8 cellular contexts compared by ENCODE assay signal in the genomic region with DNA sequence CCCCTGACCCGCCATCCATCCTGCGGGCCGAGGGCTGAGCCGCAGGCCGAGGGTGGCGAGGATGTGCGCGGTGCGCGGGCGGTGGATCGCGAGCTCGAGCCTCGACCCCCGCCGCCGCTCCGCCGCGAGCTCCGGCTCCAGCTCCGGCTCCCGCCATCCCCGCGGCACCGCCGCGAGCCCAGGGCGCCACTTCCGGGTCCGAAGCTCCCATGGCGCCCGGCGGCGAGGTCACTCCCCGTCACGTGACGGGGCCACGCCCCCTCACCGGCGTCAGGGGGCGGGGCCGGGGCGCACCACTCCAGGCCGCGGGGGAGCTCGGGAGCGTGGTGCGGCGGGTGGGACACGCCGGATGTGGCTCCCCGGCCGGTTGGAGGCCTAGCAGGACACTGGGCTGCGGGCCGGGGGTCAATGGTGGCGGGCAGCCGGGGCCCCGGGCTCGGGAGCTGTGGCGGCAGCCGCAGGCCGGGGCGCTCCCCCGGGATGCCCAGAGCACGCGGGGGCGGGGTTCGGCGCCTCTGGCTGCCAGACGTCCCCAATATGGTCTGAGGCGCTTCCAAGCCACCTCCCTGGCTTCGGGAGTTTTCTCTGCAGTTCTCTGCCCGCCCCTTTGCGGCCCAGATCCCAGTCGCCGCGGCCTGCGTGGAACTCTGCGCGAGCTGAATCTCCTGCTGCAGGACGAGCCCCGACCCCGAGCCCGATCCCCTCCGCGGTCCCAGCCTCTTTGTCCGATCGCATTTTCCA. TPM values are rescaled to one million over a fixed set of nuclear protein-coding genes. Genes with fewer than 3 reads are reported as not detected.
DNase-seq lines count a peak whose midpoint lies in the region; ATAC-seq and TF ChIP-seq lines count a peak whose summit lies in the region.

A gene with protein sequence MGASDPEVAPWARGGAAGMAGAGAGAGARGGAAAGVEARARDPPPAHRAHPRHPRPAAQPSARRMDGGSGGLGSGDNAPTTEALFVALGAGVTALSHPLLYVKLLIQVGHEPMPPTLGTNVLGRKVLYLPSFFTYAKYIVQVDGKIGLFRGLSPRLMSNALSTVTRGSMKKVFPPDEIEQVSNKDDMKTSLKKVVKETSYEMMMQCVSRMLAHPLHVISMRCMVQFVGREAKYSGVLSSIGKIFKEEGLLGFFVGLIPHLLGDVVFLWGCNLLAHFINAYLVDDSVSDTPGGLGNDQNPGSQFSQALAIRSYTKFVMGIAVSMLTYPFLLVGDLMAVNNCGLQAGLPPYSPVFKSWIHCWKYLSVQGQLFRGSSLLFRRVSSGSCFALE (minus strand): TSS at position 234 of the 741 bp plus-strand sequence. CDS start 23 bp downstream, at position 211.

- intact Hi-C loops in mammary epithelial cell (cut with micrococcal nuclease), result no loop called here

- no peaks in the 10 kb centered on the region for H3K9me3 Mint-ChIP-seq in immature natural killer cell

- peak within 1 kb of the TSS; percentile 70 for H3K27ac ChIP-seq in ACC112 (ENCODE audit: low read depth, low read length)
- peak within 1 kb of the TSS; percentile 63 for H3K27ac ChIP-seq in mammary epithelial cell (ENCODE audit: insufficient read depth, low read depth, low read length)

- peaks cover 20 to 24% of the 10 kb centered on the region in 2 donors for H3K4me1 Mint-ChIP-seq in immature natural killer cell

- peaks cover 53% of the 10 kb centered on the region for H3K79me2 ChIP-seq in ACC112 (ENCODE audit: control insufficient read depth, insufficient read depth, low read length, unreplicated experiment)
- H3K79me2 ChIP-seq in mammary epithelial cell (ENCODE audit: insufficient read depth, low read length), result peaks cover 47% of the 10 kb centered on the region

- no TSS peak for BruUV-seq in mammary epithelial cell (replicated peaks; lab: Mats Ljungman, UMichigan)

- peak within 1 kb of the TSS; percentile 95 to 99 (median 97) for H3K4me3 Mint-ChIP-seq in immature natural killer cell

- H3K4me3 ChIP-seq in ACC112 (ENCODE audit: low read depth, low read length), result peak within 1 kb of the TSS; percentile 94
- peak within 1 kb of the TSS; percentile 79 for H3K4me3 ChIP-seq in WI38 (ENCODE audit: low read depth, low read length)
- peak within 1 kb of the TSS; percentile 80 to 97 (median 92) for H3K4me3 ChIP-seq in mammary epithelial cell (replicated peaks in 1 of 3; ENCODE audit: insufficient read depth in 1 of 3, low read depth in 2 of 3, low read length in 3 of 3)

- H4K20me1 ChIP-seq in mammary epithelial cell (ENCODE audit: insufficient read depth, low read length), result no peaks in the 10 kb centered on the region

- H3K4me2 ChIP-seq in mammary epithelial cell (ENCODE audit: insufficient read depth, low read depth, low read length), result peak within 1 kb of the TSS; percentile 90

- peak; percentile 83 for ATAC-seq in GM18867 (IDR thresholded peaks at IDR 0.05; ENCODE audit: unreplicated experiment)
- ATAC-seq in HG03097 (IDR thresholded peaks at IDR 0.05; ENCODE audit: low FRiP score, unreplicated experiment), result peak; percentile 83

- peaks cover 4 to 5% (median 4%) of the 10 kb centered on the region in 3 donors for H3K27me3 Mint-ChIP-seq in immature natural killer cell (ENCODE audit: low read depth in 3 of 3)

- dilution Hi-C loops in mammary epithelial cell (cut with HindIII; ENCODE audit: low sequenced_read_pairs), result no loop called here

- in situ Hi-C loops in mammary epithelial cell (cut with MboI; ENCODE audit: low sequenced_read_pairs in 2 of 2), result loop anchor here in 1 of 2 donors (10.0 kb wide), 1 partner anchor 101 kb away; a partner anchor contains a TSS

- H3K27ac Mint-ChIP-seq in immature natural killer cell, result peak within 1 kb of the TSS; percentile 91 to 98 (median 96)

- H3K4me1 ChIP-seq in ACC112 (ENCODE audit: control insufficient read depth, insufficient read depth, low read length, unreplicated experiment), result peaks cover 32% of the 10 kb centered on the region
- peaks cover 16% of the 10 kb centered on the region for H3K4me1 ChIP-seq in mammary epithelial cell (ENCODE audit: insufficient read depth, low read length)

- TF ChIP-seq CTCF in WI38 (IDR thresholded peaks at IDR 0.05; ENCODE audit: low read depth, low read length) (no peak), mammary epithelial cell (conservative IDR thresholded peaks at IDR 0.05 in 1 of 2, IDR thresholded peaks at IDR 0.05 in 1 of 2; ENCODE audit: extremely low read depth in 1 of 2, insufficient read depth in 1 of 2, low read depth in 1 of 2, low read length in 2 of 2) (no peak)

- H2AFZ ChIP-seq in ACC112 (ENCODE audit: low read length, unreplicated experiment), result peak within 1 kb of the TSS; percentile 84
- peak within 1 kb of the TSS; percentile 88 for H2AFZ ChIP-seq in mammary epithelial cell (ENCODE audit: low read depth, low read length)

- CTCF ChIA-PET in mammary epithelial cell (lab: Charles Lee; ENCODE audit: low non-redundant PET), result interaction anchor here (0.5 to 0.6 kb wide), 3 partner anchors 65 to 1419 kb away, joined by 3 to 7 read pairs (median 3); no protein-coding TSS in a partner anchor

- DNase-seq in NCI-H2171 treated with DMSO at 0.1 percent for 48 hours (lab: John Stamatoyannopoulos, UW) (peak; percentile 82), mammary epithelial cell (peak; percentile 87), immature natural killer cell (peak; percentile 90 to 94 (median 93)), smooth muscle cell of the brain vasculature (ENCODE audit: low read depth, low spot score) (peak; percentile 73)

- no peaks in the 10 kb centered on the region for H3K36me3 Mint-ChIP-seq in immature natural killer cell

- H3K27me3 ChIP-seq in ACC112 (ENCODE audit: insufficient read depth, low read length) (0 out of 2 replicates have a peak, but pooled peaks cover 4% of the 10 kb centered on the region), mammary epithelial cell (ENCODE audit: insufficient read depth, low read length) (no peaks in the 10 kb centered on the region)

- 0% methylated on average over 6 of the region's 90 CpGs for WGBS in mammary epithelial cell (ENCODE audit: low coverage, missing lambda C conversion rate)

- peak within 1 kb of the TSS; percentile 85 for H3K9ac ChIP-seq in mammary epithelial cell (ENCODE audit: insufficient read depth, low read length)

- H3K36me3 ChIP-seq in ACC112 (ENCODE audit: insufficient read depth, low read length) (no peaks in the 10 kb centered on the region), mammary epithelial cell (ENCODE audit: insufficient read depth, low read length) (no peaks in the 10 kb centered on the region)

- no peaks in the 10 kb centered on the region for H3K9me3 ChIP-seq in mammary epithelial cell (replicated peaks; ENCODE audit: insufficient read depth, low read length)

RNA-seq across cellular contexts. Expression of the gene that starts here (rescaled TPM):
- total RNA-seq in mammary epithelial cell, result 100 to 1,000 TPM; 102 to 110 TPM
- polyA plus RNA-seq in mammary epithelial cell (91.9 TPM), immature natural killer cell (100 to 1,000 TPM in 1 of 3 donors, 10 to 100 TPM in 2; 86.0 to 116 (median 94.7) TPM)
- 122 TPM for polyA minus RNA-seq in mammary epithelial cell

Comparison
In these comparisons a context has a peak if more than half of its experiments do, and no peak if none do; other contexts are left out.
1. Peak in every context shown above with its lines: DNase-seq, ATAC-seq, H3K4me3 ChIP-seq and H3K27ac ChIP-seq.